In the genomic region with DNA sequence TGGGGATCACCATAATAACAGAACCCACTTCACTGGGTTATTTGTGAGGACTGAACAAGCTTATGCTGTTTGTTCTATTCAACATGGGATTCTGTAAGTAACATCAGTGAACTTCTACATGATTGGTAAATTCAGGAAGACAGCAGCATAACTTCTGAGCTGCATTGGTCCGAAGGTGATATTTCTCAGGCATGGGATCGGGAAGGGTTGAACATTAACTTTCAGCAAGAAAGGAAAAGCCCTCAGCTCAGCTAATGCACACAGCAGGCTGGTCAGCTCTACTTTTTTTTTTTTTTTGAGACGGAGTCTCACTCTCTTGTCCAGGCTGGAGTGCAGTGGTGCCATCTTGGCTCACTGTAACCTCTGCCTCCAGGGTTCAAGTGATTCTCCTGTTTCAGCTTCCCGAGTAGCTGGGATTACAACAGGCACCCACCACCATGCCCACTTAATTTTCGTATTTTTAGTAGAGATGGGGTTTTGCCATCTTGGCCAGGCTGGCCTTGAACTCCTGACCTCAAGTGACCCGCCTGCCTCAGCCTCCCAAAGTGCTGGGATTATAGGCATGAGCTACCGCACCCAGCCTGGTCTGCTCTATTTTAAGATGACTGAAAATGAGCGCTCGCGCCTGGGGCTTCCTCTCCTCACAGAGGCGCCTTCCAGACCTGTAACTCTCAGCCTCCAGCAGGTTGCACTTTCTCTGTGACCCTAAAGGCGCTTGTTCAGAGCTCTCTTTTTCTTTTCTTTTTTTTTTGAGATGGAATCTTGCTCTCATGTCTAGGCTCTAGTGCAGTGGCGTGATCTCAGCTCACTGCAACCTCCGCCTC, we compare ENCODE assay signal across 15 cellular contexts.
"Had no signal": no experiment of that assay in that cellular context is flagged by ENCODE, and none has a peak within 500 bp of the region (broad histone marks: within the 10 kb centered on the region; RNA-seq: fewer than 3 reads in every experiment).

No MANE protein-coding gene starts in this region.

- ATAC-seq: activated CD4-positive, CD25-positive, alpha-beta regulatory T cell treated with anti-CD3 and anti-CD28 coated beads, Interleukin-2, amount 50 U/mL, for 24 hours; left ventricle myocardium superior had no signal

- H3K9me3 ChIP-seq: stomach, uterus had no signal

- H3K9ac ChIP-seq: neural progenitor cell, parathyroid adenoma had no signal

- DNase-seq: activated CD4-positive, alpha-beta T cell treated with anti-CD3 and anti-CD28 coated beads, Interleukin-2, amount 50 U/mL, for 1 hour; activated CD8-positive, alpha-beta memory T cell treated with anti-CD3 and anti-CD28 coated beads for 24 hours; activated naive CD4-positive, alpha-beta T cell treated with anti-CD3 and anti-CD28 coated beads, Interleukin-2, amount 10 ng/mL, durations not matched to agents 7 days and 5 days; islet precursor cell; left ventricle myocardium superior; retina; stimulated activated CD4-positive, alpha-beta T cell treated with anti-CD3 and anti-CD28 coated beads, Interleukin-4, amount 100 ng/mL, for 4 hours; stimulated activated CD8-positive, alpha-beta memory T cell treated with anti-CD3 and anti-CD28 coated beads, Interleukin-4, amount 100 ng/mL, for 48 hours; stomach; uterus had no signal

- H3K4me3 ChIP-seq: cardiac muscle cell, neural progenitor cell, SK-N-MC, stomach, uterus had no signal

- H3K27ac ChIP-seq: cardiac muscle cell, neural progenitor cell, parathyroid adenoma, SK-N-MC, stomach, uterus had no signal

- H3K4me1 ChIP-seq: neural progenitor cell, parathyroid adenoma, uterus had no signal

- H3K27me3 ChIP-seq: cardiac muscle cell, neural progenitor cell, stomach, uterus had no signal

- H3K36me3 ChIP-seq: cardiac muscle cell, neural progenitor cell, uterus had no signal
